39 cellular contexts compared by ENCODE assay signal in the genomic region with DNA sequence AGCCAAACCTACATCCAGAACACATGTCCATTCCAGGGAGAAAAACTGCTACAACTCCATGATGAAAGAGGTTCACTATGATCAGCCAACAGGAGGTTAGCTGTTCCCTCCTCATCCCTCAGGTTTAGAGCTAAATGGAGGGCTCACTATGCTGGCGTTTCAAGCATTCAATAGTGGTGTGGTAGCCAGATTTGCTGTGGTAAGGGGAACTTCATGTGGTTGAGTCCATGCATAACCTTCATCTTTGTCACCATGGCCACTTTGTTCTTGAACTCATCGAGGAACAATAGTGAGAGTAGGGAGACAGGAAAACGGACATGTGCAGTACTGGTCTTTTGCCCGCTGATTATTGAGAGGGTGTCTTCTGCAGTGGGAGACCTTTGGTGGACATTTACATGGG.
"Had no signal": no experiment of that assay in that cellular context is flagged by ENCODE, and none has a peak within 500 bp of the region (broad histone marks: within the 10 kb centered on the region; RNA-seq: fewer than 3 reads in every experiment).

No MANE protein-coding gene starts in this region.

- H3K36me3 Mint-ChIP-seq: activated naive CD4-positive, alpha-beta T cell treated with anti-CD3 and anti-CD28 coated beads, Interleukin-2, amount 10 ng/mL, durations not matched to agents 7 days and 5 days; brain had no signal

- H3K27ac Mint-ChIP-seq: activated naive CD4-positive, alpha-beta T cell treated with anti-CD3 and anti-CD28 coated beads for 36 hours; activated naive CD4-positive, alpha-beta T cell treated with anti-CD3 and anti-CD28 coated beads, Interleukin-2, amount 10 ng/mL, durations not matched to agents 7 days and 5 days; activated naive CD4-positive, alpha-beta T cell treated with anti-CD3 and anti-CD28 coated beads, Interleukin-2, amount 50 U/mL, for 24 hours; activated naive CD4-positive, alpha-beta T cell treated with anti-CD3 and anti-CD28 coated beads, Interleukin-2, amount 50 U/mL, for 72 hours; activated naive CD8-positive, alpha-beta T cell; activated naive CD8-positive, alpha-beta T cell treated with anti-CD3 and anti-CD28 coated beads for 36 hours; activated naive CD8-positive, alpha-beta T cell treated with anti-CD3 and anti-CD28 coated beads, Interleukin-2, amount 10 ng/mL, durations not matched to agents 7 days and 5 days; activated naive CD8-positive, alpha-beta T cell treated with anti-CD3 and anti-CD28 coated beads, Interleukin-2, amount 50 U/mL, for 24 hours; activated T-cell treated with anti-CD3 and anti-CD28 coated beads, Interleukin-2, amount 50 U/mL, for 24 hours; activated T-cell treated with anti-CD3 and anti-CD28 coated beads, Interleukin-2, amount 50 U/mL, for 72 hours; activated T-helper 1 cell treated with anti-CD3 and anti-CD28 coated beads, Interleukin-12 subunit alpha, Interleukin-12 subunit beta, Interleukin-2, Interleukin-4 antibody, amounts not matched to agents 30 ng/mL and 10 ng/mL and 1 ng/mL, durations not matched to agents 14 hours and 24 hours and 36 hours; activated T-helper 17 cell treated with anti-CD3 and anti-CD28 coated beads, Interleukin-2, amount 50 U/mL, for 72 hours; activated T-helper 2 cell treated with anti-CD3 and anti-CD28 coated beads, Interferon-gamma antibody, Interleukin-2, Interleukin-4, amounts not matched to agents 10 μg/mL and 5 μg/mL and 100 μg/mL, durations not matched to agents 14 hours and 24 hours and 36 hours; brain had no signal

- H3K4me3 Mint-ChIP-seq: activated naive CD4-positive, alpha-beta T cell treated with anti-CD3 and anti-CD28 coated beads for 36 hours; activated naive CD4-positive, alpha-beta T cell treated with anti-CD3 and anti-CD28 coated beads, Interleukin-2, amount 10 ng/mL, durations not matched to agents 7 days and 5 days; activated naive CD4-positive, alpha-beta T cell treated with anti-CD3 and anti-CD28 coated beads, Interleukin-2, amount 50 U/mL, for 24 hours; activated naive CD8-positive, alpha-beta T cell; activated naive CD8-positive, alpha-beta T cell treated with anti-CD3 and anti-CD28 coated beads for 36 hours; activated naive CD8-positive, alpha-beta T cell treated with anti-CD3 and anti-CD28 coated beads, Interleukin-2, amount 10 ng/mL, durations not matched to agents 7 days and 5 days; activated naive CD8-positive, alpha-beta T cell treated with anti-CD3 and anti-CD28 coated beads, Interleukin-2, amount 50 U/mL, for 24 hours; activated T-cell treated with anti-CD3 and anti-CD28 coated beads, Interleukin-2, amount 50 U/mL, for 24 hours; activated T-cell treated with anti-CD3 and anti-CD28 coated beads, Interleukin-2, amount 50 U/mL, for 4 hours; activated T-cell treated with anti-CD3 and anti-CD28 coated beads, Interleukin-2, amount 50 U/mL, for 72 hours; activated T-helper 1 cell treated with anti-CD3 and anti-CD28 coated beads, Interleukin-12 subunit alpha, Interleukin-12 subunit beta, Interleukin-2, Interleukin-4 antibody, amounts not matched to agents 30 ng/mL and 10 ng/mL and 1 ng/mL, durations not matched to agents 14 hours and 24 hours and 36 hours; activated T-helper 17 cell treated with anti-CD3 and anti-CD28 coated beads, Interleukin-2, amount 50 U/mL, for 72 hours; brain; central memory CD8-positive, alpha-beta T cell had no signal

- H3K9me3 ChIP-seq: adrenal gland, ascending aorta, body of pancreas, breast epithelium had no signal

- DNase-seq: activated effector memory CD4-positive, alpha-beta T cell treated with anti-CD3 and anti-CD28 coated beads, Interleukin-2, amount 50 U/mL, for 16 hours; activated effector memory CD4-positive, alpha-beta T cell treated with Interleukin-2 at 50 U/mL for 16 hours; activated gamma-delta T cell; activated gamma-delta T cell treated with Interleukin-2 at 50 U/mL for 16 hours; activated naive CD4-positive, alpha-beta T cell; activated naive CD4-positive, alpha-beta T cell treated with anti-CD3 and anti-CD28 coated beads for 36 hours; activated naive CD4-positive, alpha-beta T cell treated with anti-CD3 and anti-CD28 coated beads, Interleukin-2, amount 10 ng/mL, durations not matched to agents 7 days and 5 days; activated naive CD4-positive, alpha-beta T cell treated with anti-CD3 and anti-CD28 coated beads, Interleukin-2, amount 50 U/mL, for 16 hours; activated naive CD4-positive, alpha-beta T cell treated with Interleukin-2 at 50 U/mL for 16 hours; activated naive CD8-positive, alpha-beta T cell treated with anti-CD3 and anti-CD28 coated beads for 36 hours; activated naive CD8-positive, alpha-beta T cell treated with anti-CD3 and anti-CD28 coated beads, Interleukin-2, amount 10 ng/mL, durations not matched to agents 7 days and 5 days; activated naive CD8-positive, alpha-beta T cell treated with anti-CD3 and anti-CD28 coated beads, Interleukin-2, amount 50 U/mL, for 24 hours; activated T-cell treated with anti-CD3 and anti-CD28 coated beads for 4 hours; activated T-cell treated with anti-CD3 and anti-CD28 coated beads, Interleukin-2, amount 50 U/mL, for 1 hour; activated T-cell treated with anti-CD3 and anti-CD28 coated beads, Interleukin-2, amount 50 U/mL, for 24 hours; activated T-cell treated with anti-CD3 and anti-CD28 coated beads, Interleukin-2, amount 50 U/mL, for 4 hours; activated T-cell treated with anti-CD3 and anti-CD28 coated beads, Interleukin-2, amount 50 U/mL, for 48 hours; activated T-cell treated with anti-CD3 and anti-CD28 coated beads, Interleukin-2, amount 50 U/mL, for 72 hours; adrenal gland; amniotic stem cell; amygdala; anterior cingulate cortex; aorta; body of pancreas; brain microvascular endothelial cell; caudate nucleus; central memory CD4-positive, alpha-beta T cell; cerebellar nuclear complex had no signal

- H3K4me1 Mint-ChIP-seq: activated naive CD4-positive, alpha-beta T cell treated with anti-CD3 and anti-CD28 coated beads, Interleukin-2, amount 10 ng/mL, durations not matched to agents 7 days and 5 days; activated naive CD4-positive, alpha-beta T cell treated with anti-CD3 and anti-CD28 coated beads, Interleukin-2, amount 50 U/mL, for 24 hours; activated naive CD8-positive, alpha-beta T cell treated with anti-CD3 and anti-CD28 coated beads, Interleukin-2, amount 50 U/mL, for 24 hours; activated T-helper 17 cell treated with anti-CD3 and anti-CD28 coated beads, Interleukin-2, amount 50 U/mL, for 72 hours had no signal

- H3K27ac ChIP-seq: adrenal gland, ascending aorta, body of pancreas, brain microvascular endothelial cell, breast epithelium, cardiac muscle cell had no signal

- H3K36me3 ChIP-seq: adrenal gland, ascending aorta, brain microvascular endothelial cell, breast epithelium, cardiac muscle cell had no signal

- H3K4me1 ChIP-seq: adrenal gland, ascending aorta, body of pancreas, breast epithelium had no signal

- H3K4me3 ChIP-seq: adrenal gland, ascending aorta, body of pancreas, breast epithelium, cardiac muscle cell had no signal

- H3K27me3 ChIP-seq: adrenal gland, ascending aorta, body of pancreas, brain microvascular endothelial cell, breast epithelium had no signal

- H3K27me3 Mint-ChIP-seq: activated naive CD4-positive, alpha-beta T cell treated with anti-CD3 and anti-CD28 coated beads, Interleukin-2, amount 10 ng/mL, durations not matched to agents 7 days and 5 days; activated naive CD4-positive, alpha-beta T cell treated with anti-CD3 and anti-CD28 coated beads, Interleukin-2, amount 50 U/mL, for 24 hours; activated naive CD8-positive, alpha-beta T cell; activated naive CD8-positive, alpha-beta T cell treated with anti-CD3 and anti-CD28 coated beads for 36 hours; activated naive CD8-positive, alpha-beta T cell treated with anti-CD3 and anti-CD28 coated beads, Interleukin-2, amount 10 ng/mL, durations not matched to agents 7 days and 5 days; activated naive CD8-positive, alpha-beta T cell treated with anti-CD3 and anti-CD28 coated beads, Interleukin-2, amount 50 U/mL, for 24 hours; activated T-cell treated with anti-CD3 and anti-CD28 coated beads, Interleukin-2, amount 50 U/mL, for 24 hours; activated T-helper 17 cell treated with anti-CD3 and anti-CD28 coated beads, Interleukin-2, amount 50 U/mL, for 72 hours; central memory CD8-positive, alpha-beta T cell had no signal

- H3K9me3 Mint-ChIP-seq: activated naive CD4-positive, alpha-beta T cell treated with anti-CD3 and anti-CD28 coated beads for 36 hours; activated naive CD4-positive, alpha-beta T cell treated with anti-CD3 and anti-CD28 coated beads, Interleukin-2, amount 10 ng/mL, durations not matched to agents 7 days and 5 days; activated naive CD4-positive, alpha-beta T cell treated with anti-CD3 and anti-CD28 coated beads, Interleukin-2, amount 50 U/mL, for 24 hours; activated naive CD4-positive, alpha-beta T cell treated with anti-CD3 and anti-CD28 coated beads, Interleukin-2, amount 50 U/mL, for 72 hours; activated naive CD8-positive, alpha-beta T cell treated with anti-CD3 and anti-CD28 coated beads for 36 hours; activated naive CD8-positive, alpha-beta T cell treated with anti-CD3 and anti-CD28 coated beads, Interleukin-2, amount 10 ng/mL, durations not matched to agents 7 days and 5 days; activated naive CD8-positive, alpha-beta T cell treated with anti-CD3 and anti-CD28 coated beads, Interleukin-2, amount 50 U/mL, for 24 hours; activated T-cell treated with anti-CD3 and anti-CD28 coated beads, Interleukin-2, amount 50 U/mL, for 24 hours; activated T-cell treated with anti-CD3 and anti-CD28 coated beads, Interleukin-2, amount 50 U/mL, for 4 hours; activated T-cell treated with anti-CD3 and anti-CD28 coated beads, Interleukin-2, amount 50 U/mL, for 72 hours; activated T-helper 1 cell treated with anti-CD3 and anti-CD28 coated beads, Interleukin-12 subunit alpha, Interleukin-12 subunit beta, Interleukin-2, Interleukin-4 antibody, amounts not matched to agents 30 ng/mL and 10 ng/mL and 1 ng/mL, durations not matched to agents 14 hours and 24 hours and 36 hours; activated T-helper 17 cell treated with anti-CD3 and anti-CD28 coated beads, Interleukin-2, amount 50 U/mL, for 72 hours; activated T-helper 2 cell treated with anti-CD3 and anti-CD28 coated beads, Interferon-gamma antibody, Interleukin-2, Interleukin-4, amounts not matched to agents 10 μg/mL and 5 μg/mL and 100 μg/mL, durations not matched to agents 14 hours and 24 hours and 36 hours; brain; central memory CD8-positive, alpha-beta T cell had no signal

- ATAC-seq: activated naive CD4-positive, alpha-beta T cell treated with anti-CD3 and anti-CD28 coated beads, Interleukin-2, amount 50 U/mL, for 72 hours; activated naive CD8-positive, alpha-beta T cell treated with anti-CD3 and anti-CD28 coated beads, Interleukin-2, amount 50 U/mL, for 24 hours; activated T-cell treated with anti-CD3 and anti-CD28 coated beads, Interleukin-2, amount 50 U/mL, for 4 hours; activated T-cell treated with anti-CD3 and anti-CD28 coated beads, Interleukin-2, amount 50 U/mL, for 72 hours; activated T-helper 17 cell treated with anti-CD3 and anti-CD28 coated beads, Interleukin-2, amount 50 U/mL, for 72 hours; body of pancreas had no signal
